Comparison of ENCODE assay signal across 8 cellular contexts in the genomic region with DNA sequence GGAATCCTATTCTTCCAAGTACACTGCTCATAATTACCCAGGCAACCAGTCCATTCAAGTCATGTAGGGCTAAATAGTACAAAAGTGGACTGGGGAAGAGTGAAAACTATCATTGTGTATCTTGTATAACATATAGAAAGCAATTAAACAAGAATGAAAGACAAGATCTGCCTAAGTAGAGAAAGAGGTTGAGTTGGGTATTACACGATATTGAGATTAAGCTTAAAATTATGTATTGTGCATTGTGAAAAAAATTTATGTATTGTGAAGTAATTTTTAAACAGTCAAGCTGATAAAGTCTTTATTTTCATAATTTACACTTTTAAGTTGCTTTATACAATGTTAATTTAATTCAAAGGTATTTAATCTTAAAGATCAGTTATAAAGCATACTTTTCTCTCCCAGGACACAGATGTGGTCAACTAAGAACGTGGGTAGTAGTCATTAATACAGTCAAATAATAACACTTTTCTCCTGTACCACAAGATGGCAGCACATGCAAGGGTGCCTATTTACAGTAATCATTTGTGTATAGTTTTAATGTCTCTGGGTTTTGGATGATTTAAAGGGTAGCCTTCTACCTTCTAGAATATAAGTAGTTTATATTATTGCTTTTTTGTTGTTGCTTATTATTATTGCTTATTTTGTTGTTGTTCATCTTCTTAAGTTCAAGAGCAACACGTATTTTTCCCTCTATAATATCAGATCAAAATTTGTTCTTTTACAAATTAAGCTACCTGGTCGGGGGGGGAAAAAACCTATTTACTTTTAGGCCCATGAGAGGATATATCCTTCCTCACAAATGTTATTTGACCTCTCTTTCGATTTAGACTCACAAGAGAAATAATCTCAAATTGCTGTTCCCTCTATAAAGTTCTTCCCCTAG. TPM values are rescaled to one million over a fixed set of nuclear protein-coding genes. Genes with fewer than 3 reads are reported as not detected.
A peak's percentile ranks its signal among the peaks of the same experiment; 100 is the strongest.
DNase-seq lines count a peak whose midpoint lies in the region; ATAC-seq and TF ChIP-seq lines count a peak whose summit lies in the region.

No MANE protein-coding gene starts in this region.

- no peak overlapping the region for H2AK5ac ChIP-seq in IMR-90 (ENCODE audit: low read depth, low read length)

- no peak overlapping the region for H4K8ac ChIP-seq in IMR-90 (ENCODE audit: low read depth in 2 of 2, low read length in 2 of 2)

- CTCF ChIA-PET in IMR-90 (lab: Yijun Ruan, JAX): interaction anchor here (0.6 to 1.6 kb wide), 11 partner anchors 8 to 866 kb away, joined by 3 to 6 read pairs (median 4); no protein-coding TSS in a partner anchor

- ATAC-seq in IMR-90 (ENCODE audit: low read depth): peak; percentile 89

- no peak overlapping the region for H3K18ac ChIP-seq in IMR-90 (ENCODE audit: low read depth, low read length)

- H2BK15ac ChIP-seq in IMR-90 (ENCODE audit: low read depth, low read length): no peak overlapping the region

- DNase-seq in stimulated activated CD4-positive, alpha-beta T cell treated with anti-CD3 and anti-CD28 coated beads, Interleukin-12 subunit alpha, Interleukin-12 subunit beta, amount 100 ng/mL, for 48 hours (ENCODE audit: low read depth in 2 of 3, low spot score in 1 of 3): peak in 2 of 3 donors; percentile 3 to 13
- DNase-seq in stimulated activated CD4-positive, alpha-beta T cell treated with anti-CD3 and anti-CD28 coated beads, Interleukin-12 subunit alpha, Interleukin-12 subunit beta, amount 100 ng/mL, for 4 hours: no peak
- DNase-seq in GM23248 (peak; percentile 54), IMR-90 (peak; percentile 58), SK-MEL-5 (ENCODE audit: low read depth, low spot score) (peak; percentile 75), cerebellum (ENCODE audit: low spot score) (peak; percentile 12), left kidney (ENCODE audit: low read depth, low spot score) (peak; percentile 89), superior temporal gyrus (ENCODE audit: extremely low spot score) (peak; percentile 87)

- TF ChIP-seq POLR2A in IMR-90 (IDR thresholded peaks at IDR 0.05; ENCODE audit: low read depth, low read length): no peak

- dilution Hi-C loops in IMR-90 (cut with HindIII; ENCODE audit: low sequenced_read_pairs, unreplicated experiment): no loop called here

- no peaks in the 10 kb centered on the region for H3K79me2 ChIP-seq in GM23248 (ENCODE audit: insufficient read depth)

- no peak overlapping the region for H2BK5ac ChIP-seq in IMR-90 (ENCODE audit: low read depth, low read length, poor library complexity, severe bottlenecking)

- H3K27me3 ChIP-seq in GM23248 (replicated peaks; ENCODE audit: insufficient read depth) (no peaks in the 10 kb centered on the region), IMR-90 (ENCODE audit: control insufficient read depth, insufficient read depth, low read length) (no peaks in the 10 kb centered on the region)

- H3K14ac ChIP-seq in IMR-90 (replicated peaks; ENCODE audit: low read depth, low read length): no peak overlapping the region

- H3K36me3 ChIP-seq in GM23248 (ENCODE audit: low read depth) (no peaks in the 10 kb centered on the region), IMR-90 (ENCODE audit: control insufficient read depth, insufficient read depth, low read length) (no peaks in the 10 kb centered on the region)

- no peak overlapping the region for H3K4me3 ChIP-seq in GM23248
- no peak overlapping the region for H3K4me3 ChIP-seq in IMR-90 (ENCODE audit: insufficient read depth, low read depth, low read length)

- peak; percentile 84 for TF ChIP-seq CTCF in IMR-90 (conservative IDR thresholded peaks at IDR 0.05; ENCODE audit: low read depth, low read length)

- no peak overlapping the region for H3K9ac ChIP-seq in GM23248
- H3K9ac ChIP-seq in IMR-90 (ENCODE audit: low read depth, low read length): no peak overlapping the region

- no peak overlapping the region for H4K5ac ChIP-seq in IMR-90 (ENCODE audit: low read depth, low read length)

- no peak overlapping the region for H2AK9ac ChIP-seq in IMR-90 (replicated peaks; ENCODE audit: low read depth, low read length, poor library complexity)

- POLR2A ChIA-PET in IMR-90 (lab: Charles Lee; ENCODE audit: unreplicated experiment): no interaction called here

- H3K27ac ChIP-seq in GM23248 (no peak overlapping the region), IMR-90 (ENCODE audit: insufficient read depth, low read length) (no peak overlapping the region)

- 39 to 41% methylated on average over 5 of the region's 5 CpGs for WGBS in GM23248 (ENCODE audit: low coverage in 1 of 2, low lambda C conversion rate in 2 of 2, missing lambda C conversion rate in 2 of 2), 2 experiments
- no CpG with 5 or more reads among the region's 5 CpGs for WGBS in IMR-90 (ENCODE audit: extremely low coverage in 2 of 2, insufficient read length in 1 of 2), 2 experiments

- H2BK120ac ChIP-seq in IMR-90 (ENCODE audit: low read depth, low read length): no peak overlapping the region

- no peak overlapping the region for H3K23ac ChIP-seq in IMR-90 (ENCODE audit: low read depth, low read length)

- no peaks in the 10 kb centered on the region for H3K79me1 ChIP-seq in IMR-90 (ENCODE audit: low read depth in 1 of 2, low read length in 2 of 2)

- intact Hi-C loops in IMR-90 (cut with micrococcal nuclease): loop anchor here (1.0 to 10.0 kb wide), 7 partner anchors 148 to 947 kb away; partner anchors contain the start of gene ISOC1

- H3K9me3 ChIP-seq in GM23248 (ENCODE audit: low read depth): no peaks in the 10 kb centered on the region
- H3K9me3 ChIP-seq in IMR-90 (ENCODE audit: control insufficient read depth, insufficient read depth, low read length): no peaks in the 10 kb centered on the region

- H4K91ac ChIP-seq in IMR-90 (ENCODE audit: insufficient read depth, low read depth, low read length): no peak overlapping the region

- H3K56ac ChIP-seq in IMR-90 (ENCODE audit: extremely low read depth, insufficient read depth, low read length): no peak overlapping the region

- H3K4me1 ChIP-seq in GM23248 (ENCODE audit: insufficient read depth): no peaks in the 10 kb centered on the region
- H3K4me1 ChIP-seq in IMR-90 (ENCODE audit: control insufficient read depth, insufficient read depth, low read length): no peaks in the 10 kb centered on the region

- no peak overlapping the region for H2AFZ ChIP-seq in GM23248
- no peak overlapping the region for H2AFZ ChIP-seq in IMR-90 (replicated peaks; ENCODE audit: low read length, poor library complexity)

- no peaks in the 10 kb centered on the region for H3K9me2 ChIP-seq in GM23248 (ENCODE audit: insufficient read depth)

- H3K4me2 ChIP-seq in GM23248 (ENCODE audit: unreplicated experiment) (no peak overlapping the region), IMR-90 (ENCODE audit: low read depth, low read length) (no peak overlapping the region)

- BruUV-seq in IMR-90 (replicated peaks; lab: Mats Ljungman, UMichigan): no TSS peak

- H4K20me1 ChIP-seq in GM23248 (ENCODE audit: insufficient read depth) (no peaks in the 10 kb centered on the region), IMR-90 (ENCODE audit: insufficient read depth, low read length) (no peaks in the 10 kb centered on the region)

- no peak overlapping the region for H3K4ac ChIP-seq in IMR-90 (ENCODE audit: low read depth, low read length)

- in situ Hi-C loops in GM23248 (cut with MboI): no loop called here
- in situ Hi-C loops in IMR-90 (cut with MboI; ENCODE audit: low sequenced_read_pairs): loop anchor here (10.0 to 25.0 kb wide), 3 partner anchors 107 to 869 kb away; no protein-coding TSS in a partner anchor
- in situ Hi-C loops in SK-MEL-5 (cut with HindIII; ENCODE audit: low pct_unique_long_range_greater_than_20kb, low sequenced_read_pairs): no loop called here

- no peak overlapping the region for H2BK20ac ChIP-seq in IMR-90 (ENCODE audit: low read depth, low read length)

- H3F3A ChIP-seq in GM23248 (ENCODE audit: insufficient read depth): no peaks in the 10 kb centered on the region

- no peaks in the 10 kb centered on the region for H3K9me1 ChIP-seq in IMR-90 (ENCODE audit: insufficient read depth, low read length)

- TF ChIP-seq RAD21 in IMR-90 (IDR thresholded peaks at IDR 0.05; ENCODE audit: low read length): peak; percentile 78

TF ChIP-seq in IMR-90, 13 proteins besides CTCF, POLR2A, EP300 and RAD21:
- TF ChIP-seq SMC3 (IDR thresholded peaks at IDR 0.05; ENCODE audit: low read depth, low read length) (peak; percentile 59), RFX5 (IDR thresholded peaks at IDR 0.05; ENCODE audit: low read depth, low read length) (no peak)

RNA-seq across cellular contexts. Expression of gene SLC27A6, which starts 59.8 kb away (rescaled TPM):
- total RNA-seq in GM23248 (2014; rRNA removed; shearing (Covaris generic)): 0.32 TPM in 1 of 2 replicates, not detected in the other
- polyA plus RNA-seq in GM23248 (2016; fragmentation: Nextera tagmentation; extraction: Ambion mirVana) (0.11 TPM in 1 of 2 replicates, not detected in the other), IMR-90 (2012; rRNA removed) (0.02 TPM in 1 of 2 replicates, not detected in the other)
- total RNA-seq in IMR-90 (2012; rRNA removed) (under 0.01 and 0.28 TPM in 2 replicates), cerebellum (2.2 TPM)
- not detected in 2 replicates for polyA plus RNA-seq in IMR-90 (2012; cell fraction: cytosol; rRNA removed)
- polyA plus RNA-seq in IMR-90 (2012; cell fraction: nucleus; rRNA removed; ENCODE audit: low replicate concordance): 0.02 and 0.07 TPM in 2 replicates
- total RNA-seq in SK-MEL-5 (2014; rRNA removed; shearing (Covaris generic)): not detected in 2 replicates
- polyA plus RNA-seq in SK-MEL-5 (2015; cell fraction: cytosol; rRNA removed): not detected in 2 replicates
- polyA plus RNA-seq in SK-MEL-5 (2015; cell fraction: nucleus; rRNA removed): not detected in 2 replicates
